ENCODE assay signal across 17 cellular contexts in the genomic region with DNA sequence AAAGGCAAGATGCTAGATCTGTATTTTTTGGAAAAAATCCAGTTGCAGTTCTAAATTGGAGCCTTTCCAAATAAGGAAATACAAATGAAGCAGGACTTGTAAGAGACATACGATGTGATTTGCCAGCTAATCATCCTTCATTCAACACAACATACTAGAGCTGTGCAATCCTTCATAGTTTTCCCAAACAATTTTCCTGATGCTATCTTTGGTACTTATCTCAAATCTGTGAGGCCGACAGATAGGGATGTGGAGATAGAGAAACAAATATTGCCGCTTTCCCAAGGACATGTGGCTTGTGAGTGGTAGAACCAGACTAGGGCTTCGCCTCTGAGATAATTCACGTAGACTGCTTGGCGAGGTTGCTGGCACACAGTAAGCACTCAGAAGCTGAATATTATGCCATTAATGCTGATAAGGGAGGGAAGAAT.
A peak's percentile ranks its signal among the peaks of the same experiment; 100 is the strongest.
DNase-seq lines count a peak whose midpoint lies in the region; ATAC-seq and TF ChIP-seq lines count a peak whose summit lies in the region.
"Had no signal": no experiment of that assay in that cellular context is flagged by ENCODE, and none has a peak within 500 bp of the region (broad histone marks: within the 10 kb centered on the region; RNA-seq: fewer than 3 reads in every experiment).

No MANE protein-coding gene starts in this region.

- intact Hi-C loops in lower lobe of right lung (cut with DNase I): no loop called here
- intact Hi-C loops in activated T-helper 1 cell treated with anti-CD3 and anti-CD28 coated beads, Interleukin-12 subunit alpha, Interleukin-12 subunit beta, Interleukin-2, Interleukin-4 antibody, amounts not matched to agents 30 ng/mL and 10 ng/mL and 1 ng/mL, durations not matched to agents 14 hours and 24 hours and 36 hours (cut with micrococcal nuclease): no loop called here

- H3K4me1 ChIP-seq in lower lobe of right lung (peaks cover 30% of the 10 kb centered on the region), thoracic aorta (ENCODE audit: control insufficient read depth in 1 of 2, low read depth in 2 of 2) (peaks cover 12 to 64% of the 10 kb centered on the region in 2 donors)
- H3K4me1 ChIP-seq: breast epithelium, uterus had no signal

- TF ChIP-seq CTCF in fibroblast of pulmonary artery (IDR thresholded peaks at IDR 0.05; ENCODE audit: low read length, missing control alignments) (no peak), lower lobe of right lung (IDR thresholded peaks at IDR 0.05) (no peak), thoracic aorta (IDR thresholded peaks at IDR 0.05) (no peak)

- DNase-seq in amniotic epithelial cell (ENCODE audit: low read depth) (peak; percentile 75), fibroblast of pulmonary artery (ENCODE audit: low read depth) (peak; percentile 57), lower lobe of right lung (no peak), thoracic aorta (ENCODE audit: low spot score) (no peak), NOMO-1 (lab: John Stamatoyannopoulos, UW; ENCODE audit: unreplicated experiment in 2 of 2) (no peak)
- DNase-seq in T-helper 2 cell treated with Interferon-gamma antibody and Interleukin-4, amounts not matched to agents 5 μg/mL and 100 μg/mL, for 36 hours (ENCODE audit: low spot score): no peak
- no peak for DNase-seq in activated T-helper 1 cell treated with anti-CD3 and anti-CD28 coated beads, Interleukin-12 subunit alpha, Interleukin-12 subunit beta, Interleukin-2, Interleukin-4 antibody, amounts not matched to agents 30 ng/mL and 10 ng/mL and 1 ng/mL, durations not matched to agents 14 hours and 24 hours and 36 hours (ENCODE audit: low spot score)
- DNase-seq: activated CD4-positive, alpha-beta T cell treated with anti-CD3 and anti-CD28 coated beads for 4 hours; activated CD8-positive, alpha-beta memory T cell treated with anti-CD3 and anti-CD28 coated beads, Interleukin-2, amount 50 U/mL, for 4 hours; islet precursor cell; NCI-H187 treated with DMSO at 0.1 percent for 48 hours; NCI-H446 treated with DMSO at 0.1 percent for 48 hours; stimulated activated naive CD8-positive, alpha-beta T cell treated with anti-CD3 and anti-CD28 coated beads, Interleukin-15, Interleukin-2, amounts not matched to agents 100 U/mL and 50 U/mL, for 24 hours; uterus had no signal

- H3K4me3 ChIP-seq in fibroblast of pulmonary artery (replicated peaks; ENCODE audit: low read depth, low read length): no peak overlapping the region
- H3K4me3 ChIP-seq in lower lobe of right lung: no peak overlapping the region
- peak overlapping the region; percentile 54 for H3K4me3 ChIP-seq in thoracic aorta
- H3K4me3 ChIP-seq: breast epithelium, esophagus muscularis mucosa, uterus had no signal

- no peak overlapping the region for H3K27ac ChIP-seq in lower lobe of right lung
- peak overlapping the region; percentile 57 to 61 for H3K27ac ChIP-seq in thoracic aorta
- H3K27ac ChIP-seq: breast epithelium, esophagus muscularis mucosa, uterus had no signal

- ATAC-seq in lower lobe of right lung: peak; percentile 16 to 33
- no peak for ATAC-seq in thoracic aorta (ENCODE audit: insufficient number of reproducible peaks, low FRiP score, low read depth)
- no peak for ATAC-seq in GM21825 (IDR thresholded peaks at IDR 0.05; ENCODE audit: unreplicated experiment)
- ATAC-seq: stimulated activated naive CD8-positive, alpha-beta T cell treated with anti-CD3 and anti-CD28 coated beads, Interleukin-15, Interleukin-2, amounts not matched to agents 100 U/mL and 50 U/mL, for 24 hours had no signal

- no peaks in the 10 kb centered on the region for H3K9me3 Mint-ChIP-seq in T-helper 2 cell treated with Interferon-gamma antibody and Interleukin-4, amounts not matched to agents 5 μg/mL and 100 μg/mL, for 36 hours
- no peaks in the 10 kb centered on the region for H3K9me3 Mint-ChIP-seq in activated T-helper 1 cell treated with anti-CD3 and anti-CD28 coated beads, Interleukin-12 subunit alpha, Interleukin-12 subunit beta, Interleukin-2, Interleukin-4 antibody, amounts not matched to agents 30 ng/mL and 10 ng/mL and 1 ng/mL, durations not matched to agents 14 hours and 24 hours and 36 hours

- no peaks in the 10 kb centered on the region for H3K27me3 Mint-ChIP-seq in T-helper 2 cell treated with Interferon-gamma antibody and Interleukin-4, amounts not matched to agents 5 μg/mL and 100 μg/mL, for 36 hours (ENCODE audit: low read depth)
- H3K27me3 Mint-ChIP-seq in activated T-helper 1 cell treated with anti-CD3 and anti-CD28 coated beads, Interleukin-12 subunit alpha, Interleukin-12 subunit beta, Interleukin-2, Interleukin-4 antibody, amounts not matched to agents 30 ng/mL and 10 ng/mL and 1 ng/mL, durations not matched to agents 14 hours and 24 hours and 36 hours (ENCODE audit: insufficient read depth): no peaks in the 10 kb centered on the region

- H3K36me3 ChIP-seq in lower lobe of right lung (peaks cover 11% of the 10 kb centered on the region), thoracic aorta (no peaks in the 10 kb centered on the region)
- H3K36me3 ChIP-seq: breast epithelium, esophagus muscularis mucosa, uterus had no signal

- H3K27ac Mint-ChIP-seq in T-helper 2 cell treated with Interferon-gamma antibody and Interleukin-4, amounts not matched to agents 5 μg/mL and 100 μg/mL, for 36 hours: no peak overlapping the region
- no peak overlapping the region for H3K27ac Mint-ChIP-seq in activated T-helper 1 cell treated with anti-CD3 and anti-CD28 coated beads, Interleukin-12 subunit alpha, Interleukin-12 subunit beta, Interleukin-2, Interleukin-4 antibody, amounts not matched to agents 30 ng/mL and 10 ng/mL and 1 ng/mL, durations not matched to agents 14 hours and 24 hours and 36 hours

- H3K9me3 ChIP-seq in lower lobe of right lung (no peaks in the 10 kb centered on the region), thoracic aorta (no peaks in the 10 kb centered on the region)
- H3K9me3 ChIP-seq: breast epithelium, esophagus muscularis mucosa, uterus had no signal

- no peaks in the 10 kb centered on the region for H3K36me3 Mint-ChIP-seq in T-helper 2 cell treated with Interferon-gamma antibody and Interleukin-4, amounts not matched to agents 5 μg/mL and 100 μg/mL, for 36 hours (ENCODE audit: low read depth)
- no peaks in the 10 kb centered on the region for H3K36me3 Mint-ChIP-seq in activated T-helper 1 cell treated with anti-CD3 and anti-CD28 coated beads, Interleukin-12 subunit alpha, Interleukin-12 subunit beta, Interleukin-2, Interleukin-4 antibody, amounts not matched to agents 30 ng/mL and 10 ng/mL and 1 ng/mL, durations not matched to agents 14 hours and 24 hours and 36 hours (ENCODE audit: low read depth)

- H3K4me3 Mint-ChIP-seq in T-helper 2 cell treated with Interferon-gamma antibody and Interleukin-4, amounts not matched to agents 5 μg/mL and 100 μg/mL, for 36 hours: no peak overlapping the region
- H3K4me3 Mint-ChIP-seq in activated T-helper 1 cell treated with anti-CD3 and anti-CD28 coated beads, Interleukin-12 subunit alpha, Interleukin-12 subunit beta, Interleukin-2, Interleukin-4 antibody, amounts not matched to agents 30 ng/mL and 10 ng/mL and 1 ng/mL, durations not matched to agents 14 hours and 24 hours and 36 hours: no peak overlapping the region

- H3K4me1 Mint-ChIP-seq in T-helper 2 cell treated with Interferon-gamma antibody and Interleukin-4, amounts not matched to agents 5 μg/mL and 100 μg/mL, for 36 hours (ENCODE audit: low read depth): no peaks in the 10 kb centered on the region
- H3K4me1 Mint-ChIP-seq in activated T-helper 1 cell treated with anti-CD3 and anti-CD28 coated beads, Interleukin-12 subunit alpha, Interleukin-12 subunit beta, Interleukin-2, Interleukin-4 antibody, amounts not matched to agents 30 ng/mL and 10 ng/mL and 1 ng/mL, durations not matched to agents 14 hours and 24 hours and 36 hours (ENCODE audit: low read depth): no peaks in the 10 kb centered on the region

- H3K27me3 ChIP-seq in lower lobe of right lung (ENCODE audit: low read depth) (no peaks in the 10 kb centered on the region), thoracic aorta (replicated peaks; ENCODE audit: insufficient read depth) (no peaks in the 10 kb centered on the region)
- H3K27me3 ChIP-seq: breast epithelium, esophagus muscularis mucosa, uterus had no signal

Comparison
In these comparisons a context has a peak if more than half of its experiments do, and no peak if none do; other contexts are left out.
1. DNase-seq: peak in amniotic epithelial cell (single experiment) and fibroblast of pulmonary artery (single experiment); none in lower lobe of right lung (single experiment), thoracic aorta (single experiment), T-helper 2 cell treated with Interferon-gamma antibody and Interleukin-4, amounts not matched to agents 5 μg/mL and 100 μg/mL, for 36 hours (single experiment), NOMO-1 (0 of 2) and activated T-helper 1 cell treated with anti-CD3 and anti-CD28 coated beads, Interleukin-12 subunit alpha, Interleukin-12 subunit beta, Interleukin-2, Interleukin-4 antibody, amounts not matched to agents 30 ng/mL and 10 ng/mL and 1 ng/mL, durations not matched to agents 14 hours and 24 hours and 36 hours (single experiment).
2. ATAC-seq: peak in lower lobe of right lung (2 of 2); none in thoracic aorta (single experiment) and GM21825 (single experiment).